15 cellular contexts compared by ENCODE assay signal in the genomic region with DNA sequence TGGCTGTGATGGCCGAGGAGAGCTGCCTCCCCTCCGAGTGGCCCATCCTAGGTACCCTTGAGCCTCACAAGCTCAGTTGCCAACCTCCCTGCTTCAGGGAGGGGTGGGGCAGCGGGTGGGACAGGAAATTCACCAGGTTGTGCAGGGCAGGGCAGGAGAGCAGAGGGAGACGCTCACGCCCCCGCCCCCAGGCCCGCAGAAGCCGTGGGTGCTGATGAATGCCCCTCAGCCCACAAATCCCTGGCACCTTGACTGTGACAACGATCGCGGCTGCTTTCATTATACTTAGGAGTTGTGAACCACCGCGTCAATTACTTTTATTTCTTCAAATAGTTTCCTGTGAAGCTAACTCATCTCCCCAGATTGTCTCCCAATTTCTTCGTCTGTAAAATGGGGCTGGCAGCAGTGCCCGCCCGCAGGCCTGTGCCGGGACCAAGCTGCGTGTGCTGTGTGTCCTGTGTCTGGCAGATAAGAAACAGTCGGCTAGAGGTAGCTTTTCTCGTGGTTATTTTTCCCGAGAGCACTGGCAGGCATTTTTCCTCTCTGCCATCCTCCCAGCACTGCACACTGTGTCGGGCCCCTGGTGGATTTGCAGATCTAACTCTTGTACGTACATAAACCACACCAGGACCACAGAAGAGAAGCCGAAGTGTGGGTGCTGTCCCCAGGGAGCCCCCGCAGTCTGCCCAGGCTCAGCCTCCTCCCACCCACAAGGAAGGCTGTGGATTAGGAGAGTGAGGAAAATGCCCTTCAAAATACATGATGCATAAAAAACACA. TPM values are rescaled to one million over a fixed set of nuclear protein-coding genes. Genes with fewer than 3 reads are reported as not detected.
DNase-seq lines count a peak whose midpoint lies in the region; ATAC-seq, FAIRE-seq and TF ChIP-seq lines count a peak whose summit lies in the region.
"Had no signal": no experiment of that assay in that cellular context is flagged by ENCODE, and none has a peak within 500 bp of the region (broad histone marks: within the 10 kb centered on the region; RNA-seq: fewer than 3 reads in every experiment).

No MANE protein-coding gene starts in this region.

- no peak overlapping the region for H3K27ac Mint-ChIP-seq in central memory CD8-positive, alpha-beta T cell (ENCODE audit: low read depth)
- H3K27ac Mint-ChIP-seq in stimulated activated naive CD8-positive, alpha-beta T cell treated with anti-CD3 and anti-CD28 coated beads, Interleukin-15, amount 100 ng/mL, for 72 hours: no peak overlapping the region
- H3K27ac Mint-ChIP-seq: HFFc6 had no signal

- DNase-seq in left cardiac atrium (peak; percentile 16), heart right ventricle (no peak), SK-N-MC (ENCODE audit: low read depth, low spot score) (no peak), cerebellar cortex (ENCODE audit: low spot score) (no peak), GDM1 (lab: John Stamatoyannopoulos, UW) (no peak), H54 (ENCODE audit: insufficient read length, low spot score) (no peak)
- DNase-seq in central memory CD8-positive, alpha-beta T cell (ENCODE audit: low spot score in 2 of 2): peak; percentile 33 to 54
- peak in 1 of 2 donors; percentile 36 for DNase-seq in stimulated activated naive CD8-positive, alpha-beta T cell treated with anti-CD3 and anti-CD28 coated beads, Interleukin-15, amount 100 ng/mL, for 72 hours
- DNase-seq: HFFc6, NCI-H446, T-helper 9 cell had no signal

- no peak for ATAC-seq in left cardiac atrium
- ATAC-seq in heart right ventricle: no peak
- peak; percentile 19 for ATAC-seq in central memory CD8-positive, alpha-beta T cell (replicated peaks; ENCODE audit: extremely low read depth, poor library complexity, severe bottlenecking)
- peak; percentile 25 for ATAC-seq in stimulated activated naive CD8-positive, alpha-beta T cell treated with anti-CD3 and anti-CD28 coated beads, Interleukin-15, amount 100 ng/mL, for 72 hours

- no peak for TF ChIP-seq CTCF in heart right ventricle (IDR thresholded peaks at IDR 0.05)

- WGBS in heart right ventricle, 2 donors: 68 to 77% methylated on average over 25 of the region's 25 CpGs

- H3K27ac ChIP-seq in heart right ventricle (peak overlapping the region in 1 of 10 donors; percentile 78), SK-N-MC (no peak overlapping the region)
- H3K27ac ChIP-seq: C4-2B, tibial artery had no signal

- intact Hi-C loops in left cardiac atrium (cut with DNase I) (no loop called here), heart right ventricle (cut with DNase I) (no loop called here)

- no peak for TF ChIP-seq POLR2A in H54 (IDR thresholded peaks at IDR 0.05; ENCODE audit: low read depth, low read length)

- H3K9me3 ChIP-seq in heart right ventricle (no peaks in the 10 kb centered on the region), SK-N-MC (ENCODE audit: low read depth, low read length) (no peaks in the 10 kb centered on the region)
- H3K9me3 ChIP-seq: tibial artery had no signal

- FAIRE-seq in H54 (lab: Jason Lieb, UNC): no peak

- no peak overlapping the region for H3K9ac ChIP-seq in SK-N-MC (ENCODE audit: insufficient read length)

- H3K27me3 ChIP-seq in heart right ventricle: peaks cover 0 to 9% (median 0%) of the 10 kb centered on the region in 7 donors
- H3K27me3 ChIP-seq: tibial artery had no signal

- H3K36me3 ChIP-seq in heart right ventricle (no peaks in the 10 kb centered on the region), SK-N-MC (ENCODE audit: insufficient read depth, low read length) (no peaks in the 10 kb centered on the region)
- H3K36me3 ChIP-seq: tibial artery had no signal

- peaks cover 1% of the 10 kb centered on the region for H3K36me3 Mint-ChIP-seq in central memory CD8-positive, alpha-beta T cell (ENCODE audit: insufficient read depth)

- H3K4me3 ChIP-seq in heart right ventricle (peak overlapping the region in 1 of 10 donors; percentile 20), SK-N-MC (peak overlapping the region; percentile 31)
- H3K4me3 ChIP-seq: lung, tibial artery had no signal

- no peaks in the 10 kb centered on the region for H3K9me3 Mint-ChIP-seq in central memory CD8-positive, alpha-beta T cell
- peaks cover 0 to 4% of the 10 kb centered on the region in 2 donors for H3K9me3 Mint-ChIP-seq in stimulated activated naive CD8-positive, alpha-beta T cell treated with anti-CD3 and anti-CD28 coated beads, Interleukin-15, amount 100 ng/mL, for 72 hours

- H3K4me1 ChIP-seq in heart right ventricle: peaks cover 0 to 40% (median 0%) of the 10 kb centered on the region in 9 donors

- H3K4me1 Mint-ChIP-seq in central memory CD8-positive, alpha-beta T cell: peaks cover 17% of the 10 kb centered on the region
- H3K4me1 Mint-ChIP-seq in stimulated activated naive CD8-positive, alpha-beta T cell treated with anti-CD3 and anti-CD28 coated beads, Interleukin-15, amount 100 ng/mL, for 72 hours: peaks cover 9% of the 10 kb centered on the region

- H3K27me3 Mint-ChIP-seq in central memory CD8-positive, alpha-beta T cell: no peaks in the 10 kb centered on the region
- no peaks in the 10 kb centered on the region for H3K27me3 Mint-ChIP-seq in stimulated activated naive CD8-positive, alpha-beta T cell treated with anti-CD3 and anti-CD28 coated beads, Interleukin-15, amount 100 ng/mL, for 72 hours

- no peak overlapping the region for H3K4me3 Mint-ChIP-seq in central memory CD8-positive, alpha-beta T cell
- no peak overlapping the region for H3K4me3 Mint-ChIP-seq in stimulated activated naive CD8-positive, alpha-beta T cell treated with anti-CD3 and anti-CD28 coated beads, Interleukin-15, amount 100 ng/mL, for 72 hours
- H3K4me3 Mint-ChIP-seq: HFFc6 had no signal

RNA-seq across cellular contexts. Expression of gene RASA3, which starts 7.9 kb away (rescaled TPM):
- total RNA-seq in left cardiac atrium (10 to 100 TPM; 19.9 to 20.1 TPM), heart right ventricle (10 to 100 TPM in 7 of 10 donors, 1 to 10 TPM in 3; 7.3 to 16.9 (median 10.6) TPM)
- polyA plus RNA-seq in heart right ventricle: 1 to 10 TPM; 6.8 to 7.3 TPM

RNA-seq across cellular contexts. Expression of gene CFAP97D2, which starts 38.7 kb away (rescaled TPM):
- total RNA-seq in left cardiac atrium: not detected
- total RNA-seq in heart right ventricle: not detected
- not detected for polyA plus RNA-seq in heart right ventricle
- total RNA-seq: fibroblast of villous mesenchyme, HFFc6 had no signal

Comparison
In these comparisons a context has a peak if more than half of its experiments do, and no peak if none do; other contexts are left out.
1. DNase-seq: peak in left cardiac atrium (single experiment) and central memory CD8-positive, alpha-beta T cell (2 of 2); none in heart right ventricle (0 of 2), SK-N-MC (single experiment), cerebellar cortex (single experiment), GDM1 (single experiment) and H54 (single experiment).
2. ATAC-seq: peak in central memory CD8-positive, alpha-beta T cell (single experiment) and stimulated activated naive CD8-positive, alpha-beta T cell treated with anti-CD3 and anti-CD28 coated beads, Interleukin-15, amount 100 ng/mL, for 72 hours (single experiment); none in left cardiac atrium (0 of 2) and heart right ventricle (0 of 8).